In the genomic region with DNA sequence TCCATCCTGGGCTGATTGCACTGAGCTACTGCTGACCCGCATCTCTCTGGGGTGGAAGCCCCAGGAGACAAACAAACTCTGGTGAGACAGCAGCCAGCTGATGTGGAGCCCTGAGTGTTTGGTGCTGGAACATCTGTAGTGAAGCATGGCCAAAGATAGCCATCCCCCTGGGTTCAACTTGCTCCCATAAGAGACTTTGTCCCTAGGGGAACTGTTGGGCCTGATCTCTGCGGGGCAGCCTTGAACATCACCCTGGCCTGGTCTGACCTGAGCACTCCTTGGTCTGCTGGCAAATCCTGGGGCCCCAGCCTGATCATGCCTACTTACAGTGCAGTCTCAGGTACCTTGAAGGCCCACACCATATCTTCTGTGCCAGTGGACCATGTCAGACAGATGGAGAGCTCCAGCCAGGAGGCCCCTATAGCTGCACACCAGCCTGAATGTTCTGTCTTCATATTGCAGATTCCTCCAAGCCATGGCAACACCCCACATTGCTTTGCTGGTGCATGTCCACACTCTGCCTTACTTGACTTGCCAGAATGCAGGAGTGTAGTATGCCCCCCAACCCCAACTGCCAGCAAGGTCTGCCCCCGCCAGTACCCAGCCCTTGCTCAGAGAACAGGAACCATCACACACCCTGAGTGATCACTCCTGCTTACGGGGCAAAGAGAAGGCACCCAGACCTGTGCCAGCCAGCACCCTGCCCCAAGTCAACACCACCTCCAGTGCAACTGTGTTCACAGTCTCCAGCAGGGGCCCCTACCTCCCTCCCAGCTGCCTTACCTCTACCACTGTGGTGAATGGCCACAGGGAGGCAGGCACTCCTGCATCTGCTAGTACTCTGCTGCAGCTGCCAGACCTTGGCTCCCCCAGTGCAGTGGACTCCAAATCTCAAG, we compare ENCODE assay signal across 1 cellular context.
TF ChIP-seq lines count a peak whose summit lies in the region.

No MANE protein-coding gene starts in this region.

TF ChIP-seq in H1, 55 proteins besides CTCF, POLR2A, EP300 and RAD21:
- TF ChIP-seq RFX5 (IDR thresholded peaks at IDR 0.05; ENCODE audit: borderline replicate concordance, low read depth, low read length): no peak
